8 cellular contexts compared by ENCODE assay signal in genomic region chr12:31728917-31729640, GRCh38. TPM values are rescaled to one million over a fixed set of nuclear protein-coding genes. Genes with fewer than 3 reads are reported as not detected.
DNase-seq lines count a peak whose midpoint lies in the region; ATAC-seq and TF ChIP-seq lines count a peak whose summit lies in the region.

Gene AMN1, minus strand, starts transcription at chr12:31729021. Its CDS starts 13 bp downstream, at chr12:31729008.

- peaks cover 49% of the 10 kb centered on the region for H3K4me1 Mint-ChIP-seq in activated naive CD8-positive, alpha-beta T cell treated with anti-CD3 and anti-CD28 coated beads for 36 hours
- H3K4me1 Mint-ChIP-seq in glutamatergic neuron (ENCODE audit: low read depth, unreplicated experiment), result peaks cover 3% of the 10 kb centered on the region

- intact Hi-C loops in testis (cut with DNase I; ENCODE audit: low total_unique reads), result no loop called here

- peak within 1 kb of the TSS; percentile 95 for H3K4me3 Mint-ChIP-seq in activated naive CD8-positive, alpha-beta T cell treated with anti-CD3 and anti-CD28 coated beads for 36 hours
- peak within 1 kb of the TSS; percentile 97 for H3K4me3 Mint-ChIP-seq in glutamatergic neuron (ENCODE audit: unreplicated experiment)

- peaks cover 15% of the 10 kb centered on the region for H3K9me3 Mint-ChIP-seq in activated naive CD8-positive, alpha-beta T cell treated with anti-CD3 and anti-CD28 coated beads for 36 hours
- peaks cover 10% of the 10 kb centered on the region for H3K9me3 Mint-ChIP-seq in glutamatergic neuron (ENCODE audit: unreplicated experiment)

- POLR2A ChIA-PET in GM10248 (lab: Yijun Ruan, JAX), result interaction anchor here (0.6 to 1.3 kb wide), 2 partner anchors 14 to 150 kb away, joined by 7 to 10 read pairs; no protein-coding TSS in a partner anchor

- 3% methylated on average over 44 to 59 of the region's 59 CpGs for WGBS in testis, 2 donors

- H3K4me1 ChIP-seq in testis, result peaks cover 31% of the 10 kb centered on the region

- peak; percentile 97 for DNase-seq in GM10248 (ENCODE audit: extremely low spot score)
- DNase-seq in NCI-H1092 treated with DMSO at 0.1 percent for 48 hours (lab: John Stamatoyannopoulos, UW), result peak; percentile 98
- DNase-seq in activated naive CD8-positive, alpha-beta T cell treated with anti-CD3 and anti-CD28 coated beads for 36 hours, result peak; percentile 99
- DNase-seq in glutamatergic neuron, result peak; percentile 99
- peak; percentile 92 for DNase-seq in omental fat pad (ENCODE audit: low spot score)
- peak; percentile 100 for DNase-seq in testis

- H3K27ac Mint-ChIP-seq in activated naive CD8-positive, alpha-beta T cell treated with anti-CD3 and anti-CD28 coated beads for 36 hours, result peak within 1 kb of the TSS; percentile 99
- H3K27ac Mint-ChIP-seq in glutamatergic neuron (ENCODE audit: unreplicated experiment), result peak within 1 kb of the TSS; percentile 96

- peak; percentile 10 for TF ChIP-seq POLR2A in testis (IDR thresholded peaks at IDR 0.05)

- no peaks in the 10 kb centered on the region for H3K27me3 Mint-ChIP-seq in activated naive CD8-positive, alpha-beta T cell treated with anti-CD3 and anti-CD28 coated beads for 36 hours
- peaks cover 8% of the 10 kb centered on the region for H3K27me3 Mint-ChIP-seq in glutamatergic neuron (ENCODE audit: unreplicated experiment)

- TF ChIP-seq CTCF in GM10248 (IDR thresholded peaks at IDR 0.05; ENCODE audit: control extremely low read depth, extremely low read depth, low read depth, missing control alignments), result no peak
- no peak for TF ChIP-seq CTCF in glutamatergic neuron (IDR thresholded peaks at IDR 0.05; ENCODE audit: partially characterized antibody, unreplicated experiment)
- TF ChIP-seq CTCF in omental fat pad (IDR thresholded peaks at IDR 0.05), result no peak
- peak in 2 of 3 experiments; percentile 24 to 36 for TF ChIP-seq CTCF in testis (IDR thresholded peaks at IDR 0.05)

- H3K9me3 ChIP-seq in testis, result no peaks in the 10 kb centered on the region

- CTCF ChIA-PET in GM10248 (lab: Yijun Ruan, JAX), result interaction anchor here (0.9 to 2.0 kb wide), 4 partner anchors 14 to 61 kb away, joined by 3 to 7 read pairs (median 3); no protein-coding TSS in a partner anchor

- H3K4me3 ChIP-seq in testis, result peak within 1 kb of the TSS; percentile 78 to 86

- no peaks in the 10 kb centered on the region for H3K36me3 ChIP-seq in testis (ENCODE audit: low read depth, missing control alignments)

- H3K36me3 Mint-ChIP-seq in activated naive CD8-positive, alpha-beta T cell treated with anti-CD3 and anti-CD28 coated beads for 36 hours, result peaks cover 34% of the 10 kb centered on the region
- H3K36me3 Mint-ChIP-seq in glutamatergic neuron (ENCODE audit: unreplicated experiment), result no peaks in the 10 kb centered on the region

- H3K27me3 ChIP-seq in testis, result no peaks in the 10 kb centered on the region

- peak within 1 kb of the TSS; percentile 90 to 98 for H3K27ac ChIP-seq in testis

- ATAC-seq in HG02588 (IDR thresholded peaks at IDR 0.05; ENCODE audit: unreplicated experiment) (peak; percentile 94), SK-N-SH treated with all-trans-retinoic acid at 6 μM for 48 hours (peak; percentile 99), omental fat pad (ENCODE audit: low FRiP score) (peak; percentile 99)

TF ChIP-seq in SK-N-SH treated with all-trans-retinoic acid at 6 μM for 48 hours, 23 proteins besides CTCF, POLR2A, EP300 and RAD21:
- no peak for TF ChIP-seq SNAI2 (CRISPR knock-in tag; IDR thresholded peaks at IDR 0.05)
- TF ChIP-seq TSHZ2 (CRISPR knock-in tag; IDR thresholded peaks at IDR 0.05), result peak; percentile 14; the same call in 1 of the 2 replicates
- no peak for TF ChIP-seq ISL1 (CRISPR knock-in tag; IDR thresholded peaks at IDR 0.05)
- TF ChIP-seq ZFP3 (CRISPR knock-in tag; IDR thresholded peaks at IDR 0.05), result peak; percentile 46; the same call in 1 of the 2 replicates

RNA-seq across cellular contexts. Expression of gene AMN1, which starts in this region (rescaled TPM):
- 1 to 10 TPM; 2.7 to 3.7 TPM for total RNA-seq in activated naive CD8-positive, alpha-beta T cell treated with anti-CD3 and anti-CD28 coated beads for 36 hours
- 12.6 TPM for total RNA-seq in glutamatergic neuron (ENCODE audit: unreplicated experiment)
- total RNA-seq in omental fat pad, result 10 to 100 TPM in 2 of 4 donors, 1 to 10 TPM in 2; 6.8 to 27.6 (median 10.0) TPM
- total RNA-seq in testis, result 10 to 100 TPM; 44.9 to 51.1 TPM
- polyA plus RNA-seq in testis (ENCODE audit: insufficient read depth, low read depth, low replicate concordance), result 127 TPM

Comparison
In these comparisons a context has a peak if more than half of its experiments do, and no peak if none do; other contexts are left out.
1. Peak in every context shown above with its lines: DNase-seq, ATAC-seq, H3K4me3 ChIP-seq and H3K27ac ChIP-seq.
2. CTCF ChIP-seq: peak in testis (2 of 3); none in GM10248 (single experiment), glutamatergic neuron (single experiment) and omental fat pad (0 of 3).